19 cellular contexts compared by ENCODE assay signal in the genomic region with DNA sequence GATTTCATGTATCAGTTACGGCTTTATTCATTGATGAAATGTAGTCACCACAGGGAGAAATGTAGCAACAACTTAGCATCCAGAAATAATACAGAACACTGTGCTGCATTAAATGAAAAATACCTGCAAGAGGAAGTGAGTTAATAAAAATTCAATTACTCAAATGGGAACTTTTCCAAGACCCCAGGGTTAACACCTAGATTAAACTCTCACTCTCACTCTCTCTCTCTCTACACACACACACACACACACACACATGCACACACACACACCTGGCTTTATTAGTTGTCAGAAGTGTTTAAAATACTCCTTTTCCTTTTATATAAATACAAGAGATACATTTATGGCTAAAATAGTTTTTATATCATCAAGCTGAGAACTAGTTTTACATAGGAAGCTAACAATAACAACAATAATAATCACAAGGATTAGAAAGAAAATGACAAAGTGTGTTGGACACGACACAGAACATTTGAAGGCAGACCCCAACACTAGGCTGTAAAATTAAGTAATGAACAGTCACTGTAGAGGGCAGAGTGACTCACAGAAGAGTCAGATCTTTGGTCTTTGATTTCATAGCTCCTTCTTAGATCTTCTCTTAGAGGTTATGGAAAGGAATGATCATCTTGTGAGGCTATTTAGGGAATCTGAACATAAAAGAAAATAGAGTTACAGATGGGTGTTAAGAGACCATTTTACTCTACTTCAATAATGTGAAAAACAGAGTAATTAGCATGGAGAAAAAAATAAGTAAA.
DNase-seq lines count a peak whose midpoint lies in the region; ATAC-seq and TF ChIP-seq lines count a peak whose summit lies in the region.
"Had no signal": no experiment of that assay in that cellular context is flagged by ENCODE, and none has a peak within 500 bp of the region (broad histone marks: within the 10 kb centered on the region; RNA-seq: fewer than 3 reads in every experiment).

No MANE protein-coding gene starts in this region.

- intact Hi-C loops in transverse colon (cut with DNase I; ENCODE audit: low total_unique reads), result no loop called here

- H3K27ac ChIP-seq in GM23338 (ENCODE audit: low read depth) (peak overlapping the region; percentile 69; the same call in 1 of the 2 replicates), transverse colon (no peak overlapping the region)
- H3K27ac ChIP-seq: BLaER1 treated with 17β-estradiol and CSF1 and Interleukin-3, amounts not matched to agents 10 nM and 100 nM; sigmoid colon had no signal

- H3K36me3 ChIP-seq in GM23338 (ENCODE audit: insufficient read depth) (no peaks in the 10 kb centered on the region), transverse colon (no peaks in the 10 kb centered on the region)
- H3K36me3 ChIP-seq: BLaER1 treated with 17β-estradiol and CSF1 and Interleukin-3, amounts not matched to agents 10 nM and 100 nM; sigmoid colon had no signal

- H4K20me1 ChIP-seq in GM23338 (replicated peaks; ENCODE audit: insufficient read depth), result no peaks in the 10 kb centered on the region
- H4K20me1 ChIP-seq: BLaER1 treated with 17β-estradiol and CSF1 and Interleukin-3, amounts not matched to agents 10 nM and 100 nM had no signal

- H2AFZ ChIP-seq in GM23338, result no peak overlapping the region

- DNase-seq in GM23338 (ENCODE audit: low spot score) (no peak), OCI-M1 (lab: John Stamatoyannopoulos, UW) (peak; percentile 2), epithelial cell of proximal tubule (ENCODE audit: low read depth) (no peak), myocyte (ENCODE audit: low read depth) (peak; percentile 14), transverse colon (no peak)
- no peak for DNase-seq in natural killer cell treated with Interleukin-12 subunit alpha and Interleukin-12 subunit beta and Interleukin-15 and Interleukin-18, amount 100 ng/mL, for 72 hours (ENCODE audit: low spot score)
- DNase-seq: activated CD8-positive, alpha-beta T cell treated with anti-CD3 and anti-CD28 coated beads for 36 hours; activated effector memory CD4-positive, alpha-beta T cell treated with anti-CD3 and anti-CD28 coated beads, Interleukin-2, amount 50 U/mL, for 16 hours; effector CD8-positive, alpha-beta T cell; KBM-7; left ventricle myocardium superior; NCI-H146; NCI-H510A; sigmoid colon; stimulated activated naive CD4-positive, alpha-beta T cell treated with Interleukin-2 at 50 U/mL for 16 hours had no signal

- H3K36me3 Mint-ChIP-seq in GM23338 (ENCODE audit: low read depth), result no peaks in the 10 kb centered on the region
- H3K36me3 Mint-ChIP-seq in natural killer cell treated with Interleukin-12 subunit alpha and Interleukin-12 subunit beta and Interleukin-15 and Interleukin-18, amount 100 ng/mL, for 72 hours, result no peaks in the 10 kb centered on the region

- peak overlapping the region; percentile 60 for H3K4me2 ChIP-seq in GM23338
- H3K4me2 ChIP-seq: BLaER1 treated with 17β-estradiol and CSF1 and Interleukin-3, amounts not matched to agents 10 nM and 100 nM had no signal

- H3K27me3 Mint-ChIP-seq in GM23338 (ENCODE audit: insufficient read depth, low read depth, poor library complexity), result peaks cover 2% of the 10 kb centered on the region
- H3K27me3 Mint-ChIP-seq in natural killer cell treated with Interleukin-12 subunit alpha and Interleukin-12 subunit beta and Interleukin-15 and Interleukin-18, amount 100 ng/mL, for 72 hours, result no peaks in the 10 kb centered on the region
- H3K27me3 Mint-ChIP-seq: activated CD8-positive, alpha-beta T cell treated with anti-CD3 and anti-CD28 coated beads for 36 hours had no signal

- no peaks in the 10 kb centered on the region for H3K9me3 Mint-ChIP-seq in GM23338
- H3K9me3 Mint-ChIP-seq in natural killer cell treated with Interleukin-12 subunit alpha and Interleukin-12 subunit beta and Interleukin-15 and Interleukin-18, amount 100 ng/mL, for 72 hours, result peaks cover 9% of the 10 kb centered on the region
- H3K9me3 Mint-ChIP-seq: activated CD8-positive, alpha-beta T cell treated with anti-CD3 and anti-CD28 coated beads for 36 hours had no signal

- no peak for TF ChIP-seq POLR2A in transverse colon (IDR thresholded peaks at IDR 0.05)

- H3K4me1 ChIP-seq in GM23338 (ENCODE audit: insufficient read depth) (peaks cover 63% of the 10 kb centered on the region), transverse colon (no peaks in the 10 kb centered on the region)

- ATAC-seq in GM23338 (no peak), GM19328 (IDR thresholded peaks at IDR 0.05; ENCODE audit: unreplicated experiment) (no peak), HG03039 (IDR thresholded peaks at IDR 0.05; ENCODE audit: unreplicated experiment) (no peak)
- ATAC-seq in natural killer cell treated with Interleukin-12 subunit alpha and Interleukin-12 subunit beta and Interleukin-15 and Interleukin-18, amount 100 ng/mL, for 72 hours, result no peak
- ATAC-seq: activated CD8-positive, alpha-beta T cell treated with anti-CD3 and anti-CD28 coated beads for 36 hours; GM12878; left ventricle myocardium superior had no signal

- H3K4me3 ChIP-seq in GM23338 (0 out of 2 replicates have a peak overlapping the region, but pooled peaks have one; percentile 23), epithelial cell of proximal tubule (ENCODE audit: low read depth, low read length) (peak overlapping the region; percentile 76), transverse colon (no peak overlapping the region)
- H3K4me3 ChIP-seq: BLaER1 treated with 17β-estradiol and CSF1 and Interleukin-3, amounts not matched to agents 10 nM and 100 nM; GM12878; sigmoid colon had no signal

- no peaks in the 10 kb centered on the region for H3K79me2 ChIP-seq in GM23338 (replicated peaks; ENCODE audit: insufficient read depth)

- H3K27ac Mint-ChIP-seq in GM23338, result peak overlapping the region; percentile 95
- no peak overlapping the region for H3K27ac Mint-ChIP-seq in natural killer cell treated with Interleukin-12 subunit alpha and Interleukin-12 subunit beta and Interleukin-15 and Interleukin-18, amount 100 ng/mL, for 72 hours
- H3K27ac Mint-ChIP-seq: activated CD8-positive, alpha-beta T cell treated with anti-CD3 and anti-CD28 coated beads for 36 hours had no signal

- no peaks in the 10 kb centered on the region for H3K9me3 ChIP-seq in transverse colon
- H3K9me3 ChIP-seq: BLaER1 treated with 17β-estradiol and CSF1 and Interleukin-3, amounts not matched to agents 10 nM and 100 nM; sigmoid colon had no signal

- H3K4me3 Mint-ChIP-seq in GM23338, result no peak overlapping the region
- no peak overlapping the region for H3K4me3 Mint-ChIP-seq in natural killer cell treated with Interleukin-12 subunit alpha and Interleukin-12 subunit beta and Interleukin-15 and Interleukin-18, amount 100 ng/mL, for 72 hours
- H3K4me3 Mint-ChIP-seq: activated CD8-positive, alpha-beta T cell treated with anti-CD3 and anti-CD28 coated beads for 36 hours had no signal

- in situ Hi-C loops in transverse colon (cut with MboI; ENCODE audit: low pct_ligation_motif_present in 1 of 4, low pct_unique_long_range_greater_than_20kb in 1 of 4, low sequenced_read_pairs in 3 of 4), result no loop called here

- peaks cover 53% of the 10 kb centered on the region for H3K4me1 Mint-ChIP-seq in GM23338
- no peaks in the 10 kb centered on the region for H3K4me1 Mint-ChIP-seq in natural killer cell treated with Interleukin-12 subunit alpha and Interleukin-12 subunit beta and Interleukin-15 and Interleukin-18, amount 100 ng/mL, for 72 hours (ENCODE audit: low read depth in 2 of 2)

- TF ChIP-seq EP300 in transverse colon (IDR thresholded peaks at IDR 0.05; ENCODE audit: low read depth), result no peak

- H3K27me3 ChIP-seq in GM23338 (ENCODE audit: insufficient read depth) (no peaks in the 10 kb centered on the region), transverse colon (no peaks in the 10 kb centered on the region)
- H3K27me3 ChIP-seq: sigmoid colon had no signal

- no peaks in the 10 kb centered on the region for H3K9me2 ChIP-seq in GM23338 (ENCODE audit: insufficient read depth)

- no peak for TF ChIP-seq CTCF in GM23338 (conservative IDR thresholded peaks at IDR 0.05; ENCODE audit: low read depth in 2 of 2)
- no peak for TF ChIP-seq CTCF in epithelial cell of proximal tubule (conservative IDR thresholded peaks at IDR 0.05; ENCODE audit: low read depth, low read length)
- no peak for TF ChIP-seq CTCF in transverse colon (IDR thresholded peaks at IDR 0.05)

- WGBS in transverse colon (ENCODE audit: low coverage in 1 of 2), 2 donors, result 66 to 76% methylated on average over 2 of the region's 2 CpGs

- H3F3A ChIP-seq in GM23338 (replicated peaks; ENCODE audit: low read depth), result no peaks in the 10 kb centered on the region

TF ChIP-seq in GM23338, 12 proteins besides CTCF, POLR2A, EP300 and RAD21:
- TF ChIP-seq POLR2AphosphoS5 (IDR thresholded peaks at IDR 0.05; ENCODE audit: low read depth), result no peak
- TF ChIP-seq STAT1 (IDR thresholded peaks at IDR 0.05; ENCODE audit: unreplicated experiment), result no peak
TF ChIP-seq in GM23338: peak in this region for 0.

Comparison
In these comparisons a context has a peak if more than half of its experiments do, and no peak if none do; other contexts are left out.
1. DNase-seq: peak in OCI-M1 (single experiment) and myocyte (single experiment); none in GM23338 (single experiment), epithelial cell of proximal tubule (single experiment), natural killer cell treated with Interleukin-12 subunit alpha and Interleukin-12 subunit beta and Interleukin-15 and Interleukin-18, amount 100 ng/mL, for 72 hours (single experiment) and transverse colon (single experiment).
2. H3K4me3 ChIP-seq: peak in GM23338 (single experiment) and epithelial cell of proximal tubule (single experiment); none in transverse colon (0 of 4).